ENCODE assay signal across 10 cellular contexts in genomic region chr14:74979442-74980397, GRCh38. TPM values are rescaled to one million over a fixed set of nuclear protein-coding genes. Genes with fewer than 3 reads are reported as not detected.
DNase-seq lines count a peak whose midpoint lies in the region; ATAC-seq, FAIRE-seq and TF ChIP-seq lines count a peak whose summit lies in the region.
"Had no signal": no experiment of that assay in that cellular context is flagged by ENCODE, and none has a peak within 500 bp of the region (broad histone marks: within the 10 kb centered on the region; RNA-seq: fewer than 3 reads in every experiment).

No MANE protein-coding gene starts in this region.

- no peak for TF ChIP-seq EP300 in HepG2 (IDR thresholded peaks at IDR 0.05; ENCODE audit: low read depth in 2 of 2, low read length in 2 of 2)
- no peak for TF ChIP-seq EP300 in HepG2 (CRISPR knock-in tag; IDR thresholded peaks at IDR 0.05; ENCODE audit: borderline replicate concordance)

- peak overlapping the region in 2 of 3 experiments; percentile 22 to 39; a peak in 1 of 6 replicates for H3K4me3 ChIP-seq in HepG2 (replicated peaks in 1 of 3; ENCODE audit: insufficient read depth in 1 of 3, low read depth in 2 of 3, low read length in 3 of 3)

- peak; percentile 16 to 18 for TF ChIP-seq CTCF in brain (conservative IDR thresholded peaks at IDR 0.05)
- TF ChIP-seq CTCF in HepG2 (CRISPR knock-in tag; IDR thresholded peaks at IDR 0.05), result peak; percentile 31

- H3K9me3 Mint-ChIP-seq in brain, result no peaks in the 10 kb centered on the region
- H3K9me3 Mint-ChIP-seq: activated naive CD4-positive, alpha-beta T cell treated with anti-CD3 and anti-CD28 coated beads, Interleukin-2, amount 50 U/mL, for 24 hours; stimulated activated naive B cell treated with anti-CD40 and anti-IgM and Interleukin-4, amounts not matched to agents 10 μg/mL and 1 μg/mL and 100 μg/mL, for 72 hours had no signal

- H3K36me3 Mint-ChIP-seq in brain, result no peaks in the 10 kb centered on the region
- H3K36me3 Mint-ChIP-seq: activated naive CD4-positive, alpha-beta T cell treated with anti-CD3 and anti-CD28 coated beads, Interleukin-2, amount 50 U/mL, for 24 hours; stimulated activated naive B cell treated with anti-CD40 and anti-IgM and Interleukin-4, amounts not matched to agents 10 μg/mL and 1 μg/mL and 100 μg/mL, for 72 hours had no signal

- no peak for FAIRE-seq in HepG2 (lab: Jason Lieb, UNC)

- POLR2A ChIA-PET in HepG2 (lab: Yijun Ruan, JAX), result interaction anchor here (0.5 to 1.4 kb wide), 7 partner anchors 11 to 265 kb away, joined by 3 to 4 read pairs (median 3); partner anchors contain the start of genes PGF and ZC2HC1C

- H3K4me2 ChIP-seq in HepG2 (ENCODE audit: low read depth, low read length), result peak overlapping the region; percentile 64

- peaks cover 5% of the 10 kb centered on the region for H3K27me3 Mint-ChIP-seq in brain
- H3K27me3 Mint-ChIP-seq: activated naive CD4-positive, alpha-beta T cell treated with anti-CD3 and anti-CD28 coated beads, Interleukin-2, amount 50 U/mL, for 24 hours; stimulated activated naive B cell treated with anti-CD40 and anti-IgM and Interleukin-4, amounts not matched to agents 10 μg/mL and 1 μg/mL and 100 μg/mL, for 72 hours had no signal

- no peak overlapping the region for H3K27ac ChIP-seq in HepG2 (ENCODE audit: extremely low read length, insufficient read depth, low read length)

- no peaks in the 10 kb centered on the region for H4K20me1 ChIP-seq in HepG2 (ENCODE audit: insufficient read depth, low read length)

- no peaks in the 10 kb centered on the region for H3K36me3 ChIP-seq in HepG2 (replicated peaks in 1 of 2; ENCODE audit: control insufficient read depth in 1 of 2, insufficient read depth in 2 of 2, low read length in 2 of 2)

- CTCF ChIA-PET in HepG2 (lab: Yijun Ruan, JAX; ENCODE audit: low intra/inter-chr PET ratio, low total read pairs), result no interaction called here

- intact Hi-C loops in HepG2 (cut with micrococcal nuclease; ENCODE audit: unreplicated experiment), result no loop called here

- TF ChIP-seq POLR2A in HepG2 (IDR thresholded peaks at IDR 0.05; ENCODE audit: insufficient read depth in 1 of 2, low read depth in 2 of 2, low read length in 2 of 2), result no peak

- peak overlapping the region in 3 of 5 experiments; percentile 50 to 60 (median 53) for H3K4me3 Mint-ChIP-seq in brain
- H3K4me3 Mint-ChIP-seq: activated naive CD4-positive, alpha-beta T cell treated with anti-CD3 and anti-CD28 coated beads, Interleukin-2, amount 50 U/mL, for 24 hours; stimulated activated naive B cell treated with anti-CD40 and anti-IgM and Interleukin-4, amounts not matched to agents 10 μg/mL and 1 μg/mL and 100 μg/mL, for 72 hours had no signal

- H3K79me2 ChIP-seq in HepG2 (ENCODE audit: insufficient read depth, low read length), result no peaks in the 10 kb centered on the region

- peaks cover 1 to 49% of the 10 kb centered on the region in 2 experiments; a peak in 4 of 5 replicates for H3K27me3 ChIP-seq in HepG2 (ENCODE audit: control insufficient read depth in 1 of 2, insufficient read depth in 2 of 2, low read length in 2 of 2)

- no peak overlapping the region for H2AFZ ChIP-seq in HepG2 (ENCODE audit: low read length)

- peaks cover 64% of the 10 kb centered on the region for H3K4me1 Mint-ChIP-seq in brain
- H3K4me1 Mint-ChIP-seq: activated naive CD4-positive, alpha-beta T cell treated with anti-CD3 and anti-CD28 coated beads, Interleukin-2, amount 50 U/mL, for 24 hours; stimulated activated naive B cell treated with anti-CD40 and anti-IgM and Interleukin-4, amounts not matched to agents 10 μg/mL and 1 μg/mL and 100 μg/mL, for 72 hours had no signal

- H3K9me3 ChIP-seq in HepG2 (ENCODE audit: low read length), result no peaks in the 10 kb centered on the region

- H3K4me1 ChIP-seq in HepG2 (ENCODE audit: insufficient read depth, low read length), result peaks cover 28% of the 10 kb centered on the region

- peak overlapping the region; percentile 25; the same call in 1 of the 2 replicates for H3K9ac ChIP-seq in HepG2 (ENCODE audit: insufficient read depth, low read depth, low read length)

- DNase-seq in AG08395 (ENCODE audit: low spot score) (peak; percentile 28), NAMALWA (ENCODE audit: low spot score) (peak; percentile 5), HepG2 (ENCODE audit: low spot score) (no peak), NCI-H748 treated with DMSO at 0.1 percent for 48 hours (lab: John Stamatoyannopoulos, UW) (no peak), hepatic stellate cell (ENCODE audit: low spot score) (no peak), HT-29 (ENCODE audit: low spot score) (no peak), inferior parietal cortex (ENCODE audit: extremely low spot score) (no peak)
- DNase-seq: stimulated activated naive B cell treated with anti-CD40 and anti-IgM and Interleukin-4, amounts not matched to agents 10 μg/mL and 1 μg/mL and 100 μg/mL, for 72 hours had no signal

- no peak for TF ChIP-seq RAD21 in HepG2 (CRISPR knock-in tag; IDR thresholded peaks at IDR 0.05)

- peak overlapping the region; percentile 81 to 96 (median 96) for H3K27ac Mint-ChIP-seq in brain
- H3K27ac Mint-ChIP-seq: activated naive CD4-positive, alpha-beta T cell treated with anti-CD3 and anti-CD28 coated beads, Interleukin-2, amount 50 U/mL, for 24 hours; stimulated activated naive B cell treated with anti-CD40 and anti-IgM and Interleukin-4, amounts not matched to agents 10 μg/mL and 1 μg/mL and 100 μg/mL, for 72 hours had no signal

- in situ Hi-C loops in HepG2 (cut with HindIII; ENCODE audit: extremely low pct_ligation_motif_present, low pct_unique_long_range_greater_than_20kb), result no loop called here

- peak; percentile 83 for ATAC-seq in HepG2
- ATAC-seq: stimulated activated naive B cell treated with anti-CD40 and anti-IgM and Interleukin-4, amounts not matched to agents 10 μg/mL and 1 μg/mL and 100 μg/mL, for 72 hours had no signal

- BruUV-seq in HepG2 (replicated peaks; lab: Mats Ljungman, UMichigan), result no TSS peak

- WGBS in HepG2 (ENCODE audit: low lambda C conversion rate), result 46% methylated on average over 11 of the region's 23 CpGs

RNA-seq across cellular contexts. Expression of gene EIF2B2, which starts 23.0 kb away (rescaled TPM):
- polyA plus RNA-seq in brain (ENCODE audit: insufficient read depth, low read depth, low replicate concordance) (98.5 TPM), HepG2 (2011; rRNA removed) (71.7 and 78.6 TPM in 2 replicates)
- 54.4 and 80.9 TPM in 2 replicates for total RNA-seq in HepG2 (2016; rRNA removed; fragmentation: Illumina TruSeq; extraction: Trizol)
- total RNA-seq in HepG2 (2016; cell fraction: cytosol; rRNA removed; fragmentation: Illumina TruSeq; extraction: Trizol; ENCODE audit: low read depth), result 10.9 and 15.6 TPM in 2 replicates
- 56.6 and 74.9 TPM in 2 replicates for total RNA-seq in HepG2 (2016; cell fraction: insoluble cytoplasmic fraction; rRNA removed; fragmentation: Illumina TruSeq; extraction: Trizol)
- 18.1 and 24.3 TPM in 2 replicates for total RNA-seq in HepG2 (2016; cell fraction: membrane; rRNA removed; fragmentation: Illumina TruSeq; extraction: Trizol)
- 26.5 and 26.8 TPM in 2 replicates for total RNA-seq in HepG2 (2016; cell fraction: nucleus; rRNA removed; fragmentation: Illumina TruSeq; extraction: Trizol)
- polyA plus RNA-seq in HepG2 (2011; cell fraction: cytosol; rRNA removed), result 69.7 and 85.2 TPM in 2 replicates
- 27.5 and 29.1 TPM in 2 replicates for polyA plus RNA-seq in HepG2 (2011; cell fraction: nucleus; rRNA removed)
- 33.6 and 54.0 TPM in 2 replicates for polyA plus RNA-seq in HepG2 (2012)
- polyA plus RNA-seq in HepG2 (2016; cell fraction: cytosol; fragmentation: Illumina TruSeq; extraction: Trizol; ENCODE audit: low read depth), result 19.8 and 22.0 TPM in 2 replicates
- 91.0 and 97.2 TPM in 2 replicates for polyA plus RNA-seq in HepG2 (2016; cell fraction: insoluble cytoplasmic fraction; fragmentation: Illumina TruSeq; extraction: Trizol; ENCODE audit: low read depth)
- 22.9 and 23.0 TPM in 2 replicates for polyA plus RNA-seq in HepG2 (2016; cell fraction: membrane; fragmentation: Illumina TruSeq; extraction: Trizol; ENCODE audit: low read depth)
- polyA plus RNA-seq in HepG2 (2016; cell fraction: nucleus; fragmentation: Illumina TruSeq; extraction: Trizol; ENCODE audit: insufficient read depth, low read depth), result 37.9 and 39.1 TPM in 2 replicates
- 63.6 and 109 TPM in 2 replicates for polyA minus RNA-seq in HepG2 (2011; rRNA and poly(A)+ RNA removed; ENCODE audit: low replicate concordance)
- polyA minus RNA-seq in HepG2 (2011; cell fraction: cytosol; rRNA and poly(A)+ RNA removed), result 20.6 and 23.0 TPM in 2 replicates
- 24.2 and 26.6 TPM in 2 replicates for polyA minus RNA-seq in HepG2 (2011; cell fraction: nucleus; rRNA and poly(A)+ RNA removed)
- total RNA-seq in HT-29 (2014; rRNA removed; shearing (Covaris generic)), result 57.0 and 70.2 TPM in 2 replicates

RNA-seq across cellular contexts. Expression of gene PGF, which starts 24.3 kb away (rescaled TPM):
- 21.8 TPM for polyA plus RNA-seq in brain (ENCODE audit: insufficient read depth, low read depth, low replicate concordance)
- 20.3 and 27.5 TPM in 2 replicates for total RNA-seq in HepG2 (2016; rRNA removed; fragmentation: Illumina TruSeq; extraction: Trizol)
- total RNA-seq in HepG2 (2016; cell fraction: cytosol; rRNA removed; fragmentation: Illumina TruSeq; extraction: Trizol; ENCODE audit: low read depth), result 13.0 and 16.2 TPM in 2 replicates
- 17.4 and 28.0 TPM in 2 replicates for total RNA-seq in HepG2 (2016; cell fraction: insoluble cytoplasmic fraction; rRNA removed; fragmentation: Illumina TruSeq; extraction: Trizol)
- 29.3 and 35.9 TPM in 2 replicates for total RNA-seq in HepG2 (2016; cell fraction: membrane; rRNA removed; fragmentation: Illumina TruSeq; extraction: Trizol)
- 17.6 and 20.1 TPM in 2 replicates for total RNA-seq in HepG2 (2016; cell fraction: nucleus; rRNA removed; fragmentation: Illumina TruSeq; extraction: Trizol)
- polyA plus RNA-seq in HepG2 (2011; rRNA removed), result 10.7 and 15.9 TPM in 2 replicates
- polyA plus RNA-seq in HepG2 (2011; cell fraction: cytosol; rRNA removed), result 10.4 and 12.8 TPM in 2 replicates
- 16.7 and 17.3 TPM in 2 replicates for polyA plus RNA-seq in HepG2 (2011; cell fraction: nucleus; rRNA removed)
- 12.1 and 22.6 TPM in 2 replicates for polyA plus RNA-seq in HepG2 (2012)
- 11.5 and 14.9 TPM in 2 replicates for polyA plus RNA-seq in HepG2 (2016; cell fraction: cytosol; fragmentation: Illumina TruSeq; extraction: Trizol; ENCODE audit: low read depth)
- 21.6 and 21.8 TPM in 2 replicates for polyA plus RNA-seq in HepG2 (2016; cell fraction: insoluble cytoplasmic fraction; fragmentation: Illumina TruSeq; extraction: Trizol; ENCODE audit: low read depth)
- polyA plus RNA-seq in HepG2 (2016; cell fraction: membrane; fragmentation: Illumina TruSeq; extraction: Trizol; ENCODE audit: low read depth), result 24.0 and 29.9 TPM in 2 replicates
- 31.6 and 33.1 TPM in 2 replicates for polyA plus RNA-seq in HepG2 (2016; cell fraction: nucleus; fragmentation: Illumina TruSeq; extraction: Trizol; ENCODE audit: insufficient read depth, low read depth)
- polyA minus RNA-seq in HepG2 (2011; rRNA and poly(A)+ RNA removed; ENCODE audit: low replicate concordance), result 0.12 and 15.6 TPM in 2 replicates
- polyA minus RNA-seq in HepG2 (2011; cell fraction: cytosol; rRNA and poly(A)+ RNA removed), result 9.2 and 10.9 TPM in 2 replicates
- polyA minus RNA-seq in HepG2 (2011; cell fraction: nucleus; rRNA and poly(A)+ RNA removed), result 12.9 and 21.1 TPM in 2 replicates
- total RNA-seq in HT-29 (2014; rRNA removed; shearing (Covaris generic)), result 1.5 and 1.8 TPM in 2 replicates

RNA-seq across cellular contexts. Expression of gene RPS6KL1, which starts 56.7 kb away (rescaled TPM):
- polyA plus RNA-seq in brain (ENCODE audit: insufficient read depth, low read depth, low replicate concordance), result 35.8 TPM
- 8.1 and 11.5 TPM in 2 replicates for total RNA-seq in HepG2 (2016; rRNA removed; fragmentation: Illumina TruSeq; extraction: Trizol)
- 2.4 and 2.7 TPM in 2 replicates for total RNA-seq in HepG2 (2016; cell fraction: cytosol; rRNA removed; fragmentation: Illumina TruSeq; extraction: Trizol; ENCODE audit: low read depth)
- 5.4 and 11.9 TPM in 2 replicates for total RNA-seq in HepG2 (2016; cell fraction: insoluble cytoplasmic fraction; rRNA removed; fragmentation: Illumina TruSeq; extraction: Trizol)
- total RNA-seq in HepG2 (2016; cell fraction: membrane; rRNA removed; fragmentation: Illumina TruSeq; extraction: Trizol), result 6.9 and 7.9 TPM in 2 replicates
- total RNA-seq in HepG2 (2016; cell fraction: nucleus; rRNA removed; fragmentation: Illumina TruSeq; extraction: Trizol), result 12.4 and 16.2 TPM in 2 replicates
- polyA plus RNA-seq in HepG2 (2011; rRNA removed), result 6.5 and 10.3 TPM in 2 replicates
- 3.2 and 3.9 TPM in 2 replicates for polyA plus RNA-seq in HepG2 (2011; cell fraction: cytosol; rRNA removed)
- polyA plus RNA-seq in HepG2 (2011; cell fraction: nucleus; rRNA removed), result 23.6 and 25.1 TPM in 2 replicates
- 4.9 and 11.7 TPM in 2 replicates for polyA plus RNA-seq in HepG2 (2012)
- 1.2 and 1.7 TPM in 2 replicates for polyA plus RNA-seq in HepG2 (2016; cell fraction: cytosol; fragmentation: Illumina TruSeq; extraction: Trizol; ENCODE audit: low read depth)
- 3.7 and 6.7 TPM in 2 replicates for polyA plus RNA-seq in HepG2 (2016; cell fraction: insoluble cytoplasmic fraction; fragmentation: Illumina TruSeq; extraction: Trizol; ENCODE audit: low read depth)
- polyA plus RNA-seq in HepG2 (2016; cell fraction: membrane; fragmentation: Illumina TruSeq; extraction: Trizol; ENCODE audit: low read depth), result 2.9 and 4.2 TPM in 2 replicates
- polyA plus RNA-seq in HepG2 (2016; cell fraction: nucleus; fragmentation: Illumina TruSeq; extraction: Trizol; ENCODE audit: insufficient read depth, low read depth), result 20.2 and 23.1 TPM in 2 replicates
- polyA minus RNA-seq in HepG2 (2011; rRNA and poly(A)+ RNA removed; ENCODE audit: low replicate concordance), result 8.7 and 18.6 TPM in 2 replicates
- polyA minus RNA-seq in HepG2 (2011; cell fraction: cytosol; rRNA and poly(A)+ RNA removed), result 2.4 and 3.3 TPM in 2 replicates
- polyA minus RNA-seq in HepG2 (2011; cell fraction: nucleus; rRNA and poly(A)+ RNA removed), result 12.1 and 17.3 TPM in 2 replicates
- total RNA-seq in HT-29 (2014; rRNA removed; shearing (Covaris generic)), result 9.4 and 17.4 TPM in 2 replicates

Comparison
In these comparisons a context has a peak if more than half of its experiments do, and no peak if none do; other contexts are left out.
1. DNase-seq: peak in AG08395 (single experiment) and NAMALWA (single experiment); none in HepG2 (single experiment), NCI-H748 treated with DMSO at 0.1 percent for 48 hours (single experiment), hepatic stellate cell (single experiment), HT-29 (single experiment) and inferior parietal cortex (single experiment).